Comparison of ENCODE assay signal across 10 cellular contexts in the genomic region with DNA sequence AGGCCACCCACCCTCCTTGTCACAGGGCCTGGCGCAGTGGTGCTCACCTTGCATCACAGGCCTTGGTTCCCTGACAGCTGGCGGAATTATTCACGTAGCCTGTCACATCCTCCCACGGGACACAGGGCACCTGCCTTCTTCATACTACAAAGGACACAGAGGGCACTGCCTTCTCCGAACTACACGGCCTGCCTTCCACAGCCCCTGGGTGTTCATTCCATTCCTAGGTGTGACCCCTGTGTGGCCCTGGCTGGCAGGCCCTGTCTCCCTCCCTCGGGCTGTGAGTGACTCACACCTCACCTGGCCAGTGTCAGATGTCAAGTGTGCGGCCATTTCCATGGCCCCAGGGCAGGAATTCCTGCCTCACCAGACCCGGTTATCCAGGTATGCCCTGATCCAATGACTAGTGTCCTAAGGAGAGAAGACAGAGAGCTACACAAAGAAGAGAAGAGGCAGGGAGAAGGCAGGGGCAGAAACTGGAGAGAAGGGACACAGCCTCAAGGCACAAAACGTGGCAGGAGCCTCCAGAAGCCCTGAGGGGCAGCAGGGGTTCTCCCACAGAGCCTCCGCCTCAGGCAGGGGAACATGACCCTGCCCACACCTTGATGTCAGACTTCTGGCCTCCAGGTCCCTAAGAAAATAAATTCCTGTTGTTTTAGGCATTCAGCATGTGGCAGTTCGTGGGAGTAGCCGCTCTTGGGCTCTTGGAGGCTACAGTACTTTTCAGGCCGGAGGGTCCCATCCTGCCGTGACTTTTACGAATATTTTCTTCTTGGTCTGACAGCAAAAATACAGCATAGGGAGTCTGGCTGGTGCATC. TPM values are rescaled to one million over a fixed set of nuclear protein-coding genes. Genes with fewer than 3 reads are reported as not detected.
DNase-seq lines count a peak whose midpoint lies in the region; ATAC-seq and TF ChIP-seq lines count a peak whose summit lies in the region.
"Had no signal": no experiment of that assay in that cellular context is flagged by ENCODE, and none has a peak within 500 bp of the region (broad histone marks: within the 10 kb centered on the region; RNA-seq: fewer than 3 reads in every experiment).

No MANE protein-coding gene starts in this region.

- peaks cover 30 to 51% of the 10 kb centered on the region in 2 donors for H3K4me1 ChIP-seq in thyroid gland

- H3K9me3 Mint-ChIP-seq in activated B cell treated with CpG ODN at 0.5 μM for 24 hours = no peaks in the 10 kb centered on the region

- H3K4me3 ChIP-seq in thyroid gland (replicated peaks in 1 of 3) = no peak overlapping the region
- H3K4me3 ChIP-seq: HAP-1, tibial artery had no signal

- 82 to 87% methylated on average over 15 to 16 of the region's 16 CpGs for WGBS in thyroid gland, 2 donors

- no peaks in the 10 kb centered on the region for H3K36me3 ChIP-seq in thyroid gland
- H3K36me3 ChIP-seq: HAP-1, tibial artery had no signal

- peaks cover 53% of the 10 kb centered on the region for H3K4me1 Mint-ChIP-seq in activated B cell treated with CpG ODN at 0.5 μM for 24 hours

- H3K4me3 Mint-ChIP-seq in activated B cell treated with CpG ODN at 0.5 μM for 24 hours = no peak overlapping the region

- peaks cover 62% of the 10 kb centered on the region for H3K36me3 Mint-ChIP-seq in activated B cell treated with CpG ODN at 0.5 μM for 24 hours (ENCODE audit: low read depth)

- ATAC-seq in activated B cell treated with CpG ODN at 0.5 μM for 24 hours (ENCODE audit: low read depth) (peak; percentile 14), GM18505 (IDR thresholded peaks at IDR 0.05; ENCODE audit: unreplicated experiment) (no peak), HG03432 (IDR thresholded peaks at IDR 0.05; ENCODE audit: unreplicated experiment) (no peak)

- TF ChIP-seq CTCF in activated B cell treated with CpG ODN at 0.5 μM for 24 hours (IDR thresholded peaks at IDR 0.05) (no peak), thyroid gland (IDR thresholded peaks at IDR 0.05) (no peak)

- no peaks in the 10 kb centered on the region for H3K27me3 ChIP-seq in thyroid gland
- H3K27me3 ChIP-seq: tibial artery had no signal

- peak overlapping the region; percentile 1 to 51 (median 48) for H3K27ac ChIP-seq in thyroid gland
- H3K27ac ChIP-seq: tibial artery had no signal

- TF ChIP-seq POLR2A in thyroid gland (IDR thresholded peaks at IDR 0.05) (no peak), GM18505 (IDR thresholded peaks at IDR 0.05; ENCODE audit: borderline replicate concordance, extremely low read depth, insufficient read depth, insufficient read length) (no peak)

- CTCF ChIA-PET in activated B cell treated with CpG ODN at 0.5 μM for 24 hours (lab: Charles Lee) = no interaction called here

- DNase-seq in activated CD8-positive, alpha-beta memory T cell treated with anti-CD3 and anti-CD28 coated beads, Interleukin-2, amount 50 U/mL, for 48 hours = peak; percentile 39
- no peak for DNase-seq in activated CD8-positive, alpha-beta memory T cell treated with anti-CD3 and anti-CD28 coated beads for 24 hours
- DNase-seq in activated B cell treated with CpG ODN at 0.5 μM for 24 hours (no peak), kidney tubule cell (ENCODE audit: low spot score) (peak; percentile 90), thyroid gland (peak in 1 of 2 donors; percentile 39), NCI-H345 (lab: John Stamatoyannopoulos, UW) (no peak)
- DNase-seq: tibial artery had no signal

- POLR2A ChIA-PET in activated B cell treated with CpG ODN at 0.5 μM for 24 hours (lab: Charles Lee) = interaction anchor here (1.1 kb wide), 1 partner anchor 9 kb away, joined by 3 read pairs; no protein-coding TSS in a partner anchor

- intact Hi-C loops in activated B cell treated with CpG ODN at 0.5 μM for 24 hours (cut with micrococcal nuclease) (no loop called here), thyroid gland (cut with DNase I) (no loop called here)

- H3K27me3 Mint-ChIP-seq in activated B cell treated with CpG ODN at 0.5 μM for 24 hours = no peaks in the 10 kb centered on the region

- H3K27ac Mint-ChIP-seq in activated B cell treated with CpG ODN at 0.5 μM for 24 hours = peak overlapping the region; percentile 37

- no peaks in the 10 kb centered on the region for H3K9me3 ChIP-seq in thyroid gland
- H3K9me3 ChIP-seq: HAP-1, tibial artery had no signal

RNA-seq across cellular contexts. Expression of a gene that starts 43.4 kb away (rescaled TPM):
- total RNA-seq in activated B cell treated with CpG ODN at 0.5 μM for 24 hours = 88.0 and 92.7 TPM in 2 replicates
- 10 to 100 TPM; 44.0 to 68.0 (median 60.2) TPM for total RNA-seq in thyroid gland

Comparison
In these comparisons a context has a peak if more than half of its experiments do, and no peak if none do; other contexts are left out.
1. DNase-seq: peak in activated CD8-positive, alpha-beta memory T cell treated with anti-CD3 and anti-CD28 coated beads, Interleukin-2, amount 50 U/mL, for 48 hours (single experiment) and kidney tubule cell (single experiment); none in activated CD8-positive, alpha-beta memory T cell treated with anti-CD3 and anti-CD28 coated beads for 24 hours (single experiment), activated B cell treated with CpG ODN at 0.5 μM for 24 hours (single experiment) and NCI-H345 (single experiment).